Comparison of ENCODE assay signal across 16 cellular contexts in genomic region chr18:62729487-62730386, GRCh38. TPM values are rescaled to one million over a fixed set of nuclear protein-coding genes. Genes with fewer than 3 reads are reported as not detected.
DNase-seq lines count a peak whose midpoint lies in the region; ATAC-seq and FAIRE-seq lines count a peak whose summit lies in the region.
"Had no signal": no experiment of that assay in that cellular context is flagged by ENCODE, and none has a peak within 500 bp of the region (broad histone marks: within the 10 kb centered on the region; RNA-seq: fewer than 3 reads in every experiment).

No MANE protein-coding gene starts in this region.

- no peaks in the 10 kb centered on the region for H3K4me1 Mint-ChIP-seq in T-cell

- no peak overlapping the region for H3K27ac ChIP-seq in trophoblast cell (ENCODE audit: low read depth, low read length)
- H3K27ac ChIP-seq in small intestine (ENCODE audit: low read depth in 1 of 2, low read length in 1 of 2) = no peak overlapping the region
- H3K27ac ChIP-seq: adrenal gland, psoas muscle, thoracic aorta had no signal

- H3K9ac ChIP-seq in trophoblast cell (ENCODE audit: low read length) = no peak overlapping the region

- no peak overlapping the region for H3K23ac ChIP-seq in trophoblast cell (ENCODE audit: low read length)

- H2BK5ac ChIP-seq in trophoblast cell (ENCODE audit: low read depth, low read length, poor library complexity) = no peak overlapping the region

- no peaks in the 10 kb centered on the region for H3K9me3 ChIP-seq in trophoblast cell (ENCODE audit: insufficient read depth, low read depth, low read length)
- no peaks in the 10 kb centered on the region for H3K9me3 ChIP-seq in small intestine (ENCODE audit: control insufficient read depth, low read depth)

- no peak overlapping the region for H2BK120ac ChIP-seq in trophoblast cell (ENCODE audit: insufficient read depth, low read length, poor library complexity)

- POLR2A ChIA-PET in T-cell (lab: Charles Lee) = interaction anchor here in 1 of 2 donors (0.7 kb wide), 1 partner anchor 14 kb away, joined by 10 read pairs; no protein-coding TSS in a partner anchor

- no peaks in the 10 kb centered on the region for H3K79me1 ChIP-seq in trophoblast cell (ENCODE audit: low read length)

- H3K14ac ChIP-seq in trophoblast cell (ENCODE audit: low read length) = no peak overlapping the region

- H3K9me3 Mint-ChIP-seq in T-cell = peaks cover 9 to 15% (median 10%) of the 10 kb centered on the region in 3 donors

- H3K27me3 ChIP-seq in trophoblast cell (ENCODE audit: insufficient read depth, low read length) = no peaks in the 10 kb centered on the region
- peaks cover 0 to 1% of the 10 kb centered on the region in 2 donors for H3K27me3 ChIP-seq in small intestine (ENCODE audit: control insufficient read depth in 2 of 2, insufficient read depth in 2 of 2, low read length in 2 of 2)
- H3K27me3 ChIP-seq: adrenal gland had no signal

- H3K36me3 ChIP-seq in trophoblast cell (ENCODE audit: control insufficient read depth in 1 of 2, insufficient read depth in 2 of 2, low read length in 2 of 2) (no peaks in the 10 kb centered on the region), small intestine (ENCODE audit: control insufficient read depth in 2 of 2, insufficient read depth in 2 of 2, low read length in 2 of 2) (no peaks in the 10 kb centered on the region)
- H3K36me3 ChIP-seq: adrenal gland, thoracic aorta had no signal

- H3K79me2 ChIP-seq in trophoblast cell (ENCODE audit: control insufficient read depth, insufficient read depth, low read length, poor library complexity) = no peaks in the 10 kb centered on the region

- no peak for FAIRE-seq in small intestine (lab: Jason Lieb, UNC)
- FAIRE-seq: HepG2 had no signal

- no peak for DNase-seq in trophoblast cell
- DNase-seq in NCI-H446 treated with DMSO at 0.1 percent for 48 hours (lab: John Stamatoyannopoulos, UW) = no peak
- no peak for DNase-seq in NCI-H1694 treated with DMSO at 0.1 percent for 48 hours (lab: John Stamatoyannopoulos, UW)
- no peak for DNase-seq in T-cell
- DNase-seq in small intestine = no peak
- DNase-seq: adrenal gland; effector CD4-positive, alpha-beta T cell; NCI-H187 treated with DMSO at 0.1 percent for 48 hours; OCI-M1; psoas muscle; T1000 had no signal

- ATAC-seq in GM18907 (IDR thresholded peaks at IDR 0.05; ENCODE audit: unreplicated experiment) (peak; percentile 82), GM21825 (IDR thresholded peaks at IDR 0.05; ENCODE audit: unreplicated experiment) (peak; percentile 77), HG03354 (IDR thresholded peaks at IDR 0.05; ENCODE audit: poor library complexity, severe bottlenecking, unreplicated experiment) (peak; percentile 90), T-cell (replicated peaks in 1 of 4) (no peak)
- ATAC-seq: HepG2, psoas muscle had no signal

- H4K12ac ChIP-seq in trophoblast cell (ENCODE audit: low read depth, low read length) = no peak overlapping the region

- no CpG with 5 or more reads among the region's 13 CpGs for WGBS in trophoblast cell (ENCODE audit: extremely low coverage, insufficient coverage, insufficient read length)
- 89 to 90% (median 90%) methylated on average over 13 of the region's 13 CpGs for WGBS in small intestine, 3 donors

- H3K4ac ChIP-seq in trophoblast cell (ENCODE audit: low read depth, low read length) = peak overlapping the region; percentile 76

- H3K4me3 ChIP-seq in trophoblast cell (ENCODE audit: low read depth, low read length) = no peak overlapping the region
- no peak overlapping the region for H3K4me3 ChIP-seq in small intestine (ENCODE audit: low read depth in 1 of 2, low read length in 2 of 2)
- H3K4me3 ChIP-seq: adrenal gland, psoas muscle, thoracic aorta had no signal

- peaks cover 13% of the 10 kb centered on the region for H3K36me3 Mint-ChIP-seq in T-cell

- H2AFZ ChIP-seq in trophoblast cell (ENCODE audit: insufficient read depth, low read length, poor library complexity) = no peak overlapping the region

- H3K4me3 Mint-ChIP-seq in T-cell = no peak overlapping the region

- H3K4me2 ChIP-seq in trophoblast cell (ENCODE audit: low read length) = no peak overlapping the region

- H3K27me3 Mint-ChIP-seq in T-cell = no peaks in the 10 kb centered on the region

- H3K27ac Mint-ChIP-seq in T-cell = no peak overlapping the region

- H3K18ac ChIP-seq in trophoblast cell (ENCODE audit: low read length) = no peak overlapping the region

- CTCF ChIA-PET in T-cell (lab: Charles Lee) = no interaction called here

- no peak overlapping the region for H2AK5ac ChIP-seq in trophoblast cell (ENCODE audit: low read length)

- H4K91ac ChIP-seq in trophoblast cell (ENCODE audit: low read depth, low read length) = no peak overlapping the region

- H4K8ac ChIP-seq in trophoblast cell (ENCODE audit: low read depth, low read length) = no peak overlapping the region

- H3K4me1 ChIP-seq in trophoblast cell (ENCODE audit: control insufficient read depth in 1 of 2, insufficient read depth in 2 of 2, low read length in 2 of 2) (peaks cover 0 to 4% of the 10 kb centered on the region in 2 experiments), small intestine (ENCODE audit: control insufficient read depth in 2 of 2, insufficient read depth in 1 of 2, low read depth in 1 of 2, low read length in 1 of 2) (no peaks in the 10 kb centered on the region)
- H3K4me1 ChIP-seq: psoas muscle had no signal

- no peak overlapping the region for H2BK12ac ChIP-seq in trophoblast cell (ENCODE audit: low read length)

RNA-seq across cellular contexts. Expression of gene PHLPP1, which starts 14.4 kb away (rescaled TPM):
- 29.4 and 30.9 TPM in 2 replicates for polyA plus RNA-seq in trophoblast cell (2013)
- 10 to 100 TPM in 1 of 5 donors, 1 to 10 TPM in 4; 6.9 to 11.5 (median 7.4) TPM for total RNA-seq in T-cell
- polyA plus RNA-seq in small intestine = 1 to 10 TPM; 3.2 to 5.4 (median 5.3) TPM

Comparison
In these comparisons a context has a peak if more than half of its experiments do, and no peak if none do; other contexts are left out.
1. ATAC-seq: peak in GM18907 (single experiment), GM21825 (single experiment) and HG03354 (single experiment); none in T-cell (0 of 4).